8 cellular contexts compared by ENCODE assay signal in genomic region chr6:146857960-146858308, GRCh38.
DNase-seq lines count a peak whose midpoint lies in the region; FAIRE-seq and TF ChIP-seq lines count a peak whose summit lies in the region.

No MANE protein-coding gene starts in this region.

- peaks cover 5% of the 10 kb centered on the region for H3K27me3 Mint-ChIP-seq in nephron progenitor cell (ENCODE audit: low read depth, poor library complexity)

- H3K27ac Mint-ChIP-seq in nephron progenitor cell = peak overlapping the region; percentile 78

- FAIRE-seq in H54 (lab: Jason Lieb, UNC) = no peak

- peaks cover 29% of the 10 kb centered on the region for H3K4me1 Mint-ChIP-seq in nephron progenitor cell

- no peak for TF ChIP-seq CTCF in nephron progenitor cell (IDR thresholded peaks at IDR 0.05)

- H3K9me3 Mint-ChIP-seq in nephron progenitor cell = peaks cover 3% of the 10 kb centered on the region

- TF ChIP-seq POLR2A in H54 (IDR thresholded peaks at IDR 0.05; ENCODE audit: low read depth, low read length) = no peak

- H3K4me3 Mint-ChIP-seq in nephron progenitor cell = peak overlapping the region; percentile 79

- in situ Hi-C loops in G401 (cut with HindIII; ENCODE audit: low sequenced_read_pairs) = no loop called here

- DNase-seq in G401 (ENCODE audit: low spot score) (peak; percentile 66), H54 (ENCODE audit: insufficient read length, low spot score) (peak; percentile 2), NCI-H510A treated with DMSO at 0.1 percent for 48 hours (lab: John Stamatoyannopoulos, UW) (peak; percentile 57), ecto neural progenitor cell (ENCODE audit: low spot score) (peak; percentile 52), nephron progenitor cell (peak; percentile 14), NOMO-1 (lab: John Stamatoyannopoulos, UW; ENCODE audit: unreplicated experiment in 2 of 2) (no peak), DMS 273 (lab: John Stamatoyannopoulos, UW; ENCODE audit: unreplicated experiment) (no peak)
- DNase-seq in activated CD8-positive, alpha-beta memory T cell treated with anti-CD3 and anti-CD28 coated beads, Interleukin-2, amount 50 U/mL, for 48 hours = no peak

- no peaks in the 10 kb centered on the region for H3K36me3 Mint-ChIP-seq in nephron progenitor cell (ENCODE audit: low read depth)

Comparison
In these comparisons a context has a peak if more than half of its experiments do, and no peak if none do; other contexts are left out.
1. DNase-seq: peak in G401 (single experiment), H54 (single experiment), NCI-H510A treated with DMSO at 0.1 percent for 48 hours (single experiment), ecto neural progenitor cell (single experiment) and nephron progenitor cell (single experiment); none in activated CD8-positive, alpha-beta memory T cell treated with anti-CD3 and anti-CD28 coated beads, Interleukin-2, amount 50 U/mL, for 48 hours (single experiment), NOMO-1 (0 of 2) and DMS 273 (single experiment).